ENCODE assay signal across 27 cellular contexts in genomic region chr7:105478606-105479005, GRCh38. TPM values are rescaled to one million over a fixed set of nuclear protein-coding genes. Genes with fewer than 3 reads are reported as not detected.
DNase-seq lines count a peak whose midpoint lies in the region; ATAC-seq, FAIRE-seq and TF ChIP-seq lines count a peak whose summit lies in the region.
"Had no signal": no experiment of that assay in that cellular context is flagged by ENCODE, and none has a peak within 500 bp of the region (broad histone marks: within the 10 kb centered on the region; RNA-seq: fewer than 3 reads in every experiment).

No MANE protein-coding gene starts in this region.

- TF ChIP-seq EP300 in HepG2 (IDR thresholded peaks at IDR 0.05; ENCODE audit: low read depth in 2 of 2, low read length in 2 of 2) (no peak), HepG2 (CRISPR knock-in tag; IDR thresholded peaks at IDR 0.05; ENCODE audit: borderline replicate concordance) (no peak), K562 (IDR thresholded peaks at IDR 0.05; ENCODE audit: low read length) (no peak)

- ATAC-seq in HepG2 (no peak), right lobe of liver (no peak), K562 (no peak), HG02840 (IDR thresholded peaks at IDR 0.05; ENCODE audit: low FRiP score, unreplicated experiment) (no peak)
- ATAC-seq: A549, GM12878 had no signal

- H3K14ac ChIP-seq in mesenchymal stem cell (ENCODE audit: low read length in 2 of 2) = no peak overlapping the region

- H3K4me1 ChIP-seq in HepG2 (ENCODE audit: insufficient read depth, low read length) (no peaks in the 10 kb centered on the region), right lobe of liver (no peaks in the 10 kb centered on the region), K562 (replicated peaks in 1 of 2; ENCODE audit: control insufficient read depth in 2 of 2, insufficient read depth in 2 of 2, low read length in 2 of 2) (no peaks in the 10 kb centered on the region), endothelial cell of umbilical vein (ENCODE audit: control insufficient read depth, extremely low read depth, insufficient read depth, low read length) (peaks cover 15% of the 10 kb centered on the region), mesenchymal stem cell (ENCODE audit: control insufficient read depth, insufficient read depth, low read depth, low read length) (peaks cover 3% of the 10 kb centered on the region)
- H3K4me1 ChIP-seq: A549, BE2C, BLaER1 had no signal

- no peak overlapping the region for H3K4me2 ChIP-seq in HepG2 (ENCODE audit: low read depth, low read length)
- no peak overlapping the region for H3K4me2 ChIP-seq in K562 (ENCODE audit: insufficient read depth, low read length)
- peak overlapping the region; percentile 74 for H3K4me2 ChIP-seq in endothelial cell of umbilical vein (ENCODE audit: insufficient read depth, low read length)
- no peak overlapping the region for H3K4me2 ChIP-seq in mesenchymal stem cell (ENCODE audit: low read length, poor library complexity, severe bottlenecking)
- H3K4me2 ChIP-seq: A549, BLaER1 had no signal

- 90% methylated on average over 5 of the region's 5 CpGs for WGBS in HepG2 (ENCODE audit: low lambda C conversion rate)
- 67% methylated on average over 5 of the region's 5 CpGs for WGBS in right lobe of liver (ENCODE audit: insufficient coverage, low coverage, low lambda C conversion rate, missing lambda C conversion rate)
- 95% methylated on average over 5 of the region's 5 CpGs for WGBS in K562 (ENCODE audit: insufficient coverage, low coverage, missing lambda C conversion rate)
- WGBS in mesenchymal stem cell = 100% methylated on average over 1 of the region's 5 CpGs

- no peak overlapping the region for H3K9ac ChIP-seq in HepG2 (ENCODE audit: insufficient read depth, low read depth, low read length)
- no peak overlapping the region for H3K9ac ChIP-seq in K562 (ENCODE audit: insufficient read depth in 1 of 2, low read depth in 2 of 2, low read length in 2 of 2)
- H3K9ac ChIP-seq in endothelial cell of umbilical vein (replicated peaks; ENCODE audit: extremely low read depth, insufficient read depth, low read length) = peak overlapping the region; percentile 6
- no peak overlapping the region for H3K9ac ChIP-seq in mesenchymal stem cell (ENCODE audit: low read length)
- H3K9ac ChIP-seq: BLaER1 had no signal

- no peaks in the 10 kb centered on the region for H3K9me3 ChIP-seq in HepG2 (ENCODE audit: low read length)
- H3K9me3 ChIP-seq in right lobe of liver = no peaks in the 10 kb centered on the region
- H3K9me3 ChIP-seq in K562 (replicated peaks; ENCODE audit: control insufficient read depth, insufficient read depth, low read depth, low read length) = no peaks in the 10 kb centered on the region
- no peaks in the 10 kb centered on the region for H3K9me3 ChIP-seq in endothelial cell of umbilical vein (replicated peaks; ENCODE audit: control insufficient read depth, insufficient read depth, low read length)
- no peaks in the 10 kb centered on the region for H3K9me3 ChIP-seq in mesenchymal stem cell (ENCODE audit: control insufficient read depth, low read length)
- H3K9me3 ChIP-seq: A549, BE2C, BLaER1 had no signal

- H4K8ac ChIP-seq in mesenchymal stem cell (ENCODE audit: low read length) = no peak overlapping the region

- H3K4me3 ChIP-seq in HepG2 (replicated peaks in 1 of 3; ENCODE audit: insufficient read depth in 1 of 3, low read depth in 2 of 3, low read length in 3 of 3) (no peak overlapping the region), right lobe of liver (no peak overlapping the region), K562 (no peak overlapping the region), endothelial cell of umbilical vein (replicated peaks in 1 of 3; ENCODE audit: insufficient read depth in 1 of 3, low read depth in 1 of 3, low read length in 3 of 3) (peak overlapping the region in 1 of 3 experiments; percentile 27), mesenchymal stem cell (ENCODE audit: insufficient read depth in 1 of 2, low read depth in 1 of 2, low read length in 2 of 2) (no peak overlapping the region)
- H3K4me3 ChIP-seq: A549, BLaER1, GM12878 had no signal

- H2BK5ac ChIP-seq in mesenchymal stem cell (ENCODE audit: low read depth, low read length, poor library complexity, severe bottlenecking) = no peak overlapping the region

- H3K27ac ChIP-seq in HepG2 (ENCODE audit: extremely low read length, insufficient read depth, low read length) (no peak overlapping the region), right lobe of liver (no peak overlapping the region), K562 (ENCODE audit: extremely low read depth, low read depth, low read length) (no peak overlapping the region), endothelial cell of umbilical vein (ENCODE audit: insufficient read depth, low read depth, low read length) (peak overlapping the region; percentile 33), mesenchymal stem cell (ENCODE audit: low read length, poor library complexity, severe bottlenecking) (no peak overlapping the region)
- H3K27ac ChIP-seq: 22Rv1, A549, BLaER1 had no signal

- TF ChIP-seq POLR2A in HepG2 (IDR thresholded peaks at IDR 0.05; ENCODE audit: insufficient read depth in 1 of 2, low read depth in 2 of 2, low read length in 2 of 2) (no peak), right lobe of liver (IDR thresholded peaks at IDR 0.05) (no peak), K562 (conservative IDR thresholded peaks at IDR 0.05) (no peak), endothelial cell of umbilical vein (IDR thresholded peaks at IDR 0.05; ENCODE audit: low read depth, low read length) (no peak)

- TF ChIP-seq CTCF in HepG2 (CRISPR knock-in tag; IDR thresholded peaks at IDR 0.05) (no peak), right lobe of liver (IDR thresholded peaks at IDR 0.05) (no peak), K562 (IDR thresholded peaks at IDR 0.05 in 2 of 3, conservative IDR thresholded peaks at IDR 0.05 in 1 of 3; ENCODE audit: insufficient read depth in 2 of 3, low read depth in 1 of 3, low read length in 3 of 3) (no peak), endothelial cell of umbilical vein (IDR thresholded peaks at IDR 0.05; ENCODE audit: extremely low read depth in 1 of 2, insufficient read depth in 1 of 2, low read depth in 1 of 2, low read length in 2 of 2) (no peak)

- H3K79me2 ChIP-seq in HepG2 (ENCODE audit: insufficient read depth, low read length) = no peaks in the 10 kb centered on the region
- no peaks in the 10 kb centered on the region for H3K79me2 ChIP-seq in K562 (ENCODE audit: control insufficient read depth, insufficient read depth, low read length)
- H3K79me2 ChIP-seq in endothelial cell of umbilical vein (ENCODE audit: control insufficient read depth, insufficient read depth, low read length) = no peaks in the 10 kb centered on the region

- no peak overlapping the region for H3K4ac ChIP-seq in mesenchymal stem cell (ENCODE audit: low read depth in 1 of 2, low read length in 2 of 2)

- no peak overlapping the region for H2BK15ac ChIP-seq in mesenchymal stem cell (ENCODE audit: low read depth, poor library complexity, severe bottlenecking)

- H2AFZ ChIP-seq in HepG2 (ENCODE audit: low read length) (no peak overlapping the region), K562 (ENCODE audit: low read depth, low read length) (no peak overlapping the region), endothelial cell of umbilical vein (ENCODE audit: low read depth, low read length) (no peak overlapping the region), mesenchymal stem cell (ENCODE audit: low read depth, low read length) (no peak overlapping the region)

- no peak for TF ChIP-seq RAD21 in HepG2 (CRISPR knock-in tag; IDR thresholded peaks at IDR 0.05)
- TF ChIP-seq RAD21 in K562 (CRISPR knock-in tag; conservative IDR thresholded peaks at IDR 0.05 in 1 of 2, IDR thresholded peaks at IDR 0.05 in 1 of 2) = no peak

- CTCF ChIA-PET in HepG2 (lab: Yijun Ruan, JAX; ENCODE audit: low intra/inter-chr PET ratio, low total read pairs) (no interaction called here), K562 (lab: Yijun Ruan, JAX; ENCODE audit: low intra/inter-chr PET ratio) (no interaction called here), endothelial cell of umbilical vein (lab: Charles Lee) (interaction anchor here (0.7 to 1.6 kb wide), 3 partner anchors 9 to 78 kb away, joined by 3 to 4 read pairs (median 4); no protein-coding TSS in a partner anchor)

- in situ Hi-C loops in HepG2 (cut with HindIII; ENCODE audit: extremely low pct_ligation_motif_present, low pct_unique_long_range_greater_than_20kb) = no loop called here
- in situ Hi-C loops in K562 (cut with MboI) = no loop called here

- no peaks in the 10 kb centered on the region for H3K27me3 ChIP-seq in HepG2 (ENCODE audit: control insufficient read depth in 1 of 2, insufficient read depth in 2 of 2, low read length in 2 of 2)
- H3K27me3 ChIP-seq in right lobe of liver = no peaks in the 10 kb centered on the region
- H3K27me3 ChIP-seq in K562 (ENCODE audit: control insufficient read depth in 2 of 2, insufficient read depth in 2 of 2, low read length in 2 of 2) = no peaks in the 10 kb centered on the region
- no peaks in the 10 kb centered on the region for H3K27me3 ChIP-seq in endothelial cell of umbilical vein (ENCODE audit: control insufficient read depth in 2 of 2, insufficient read depth in 2 of 2, low read length in 2 of 2)
- H3K27me3 ChIP-seq in mesenchymal stem cell (ENCODE audit: control insufficient read depth in 1 of 2, insufficient read depth in 1 of 2, low read length in 2 of 2) = no peaks in the 10 kb centered on the region
- H3K27me3 ChIP-seq: BE2C, BLaER1 had no signal

- DNase-seq in HepG2 (ENCODE audit: low spot score) = no peak
- DNase-seq in right lobe of liver = no peak
- no peak for DNase-seq in K562 (ENCODE audit: extremely low read depth in 1 of 4, low spot score in 3 of 4)
- peak; percentile 89 for DNase-seq in endothelial cell of umbilical vein (ENCODE audit: low read depth, low spot score)
- DNase-seq in NCI-H2227 treated with DMSO at 0.1 percent for 48 hours (lab: John Stamatoyannopoulos, UW) = no peak
- no peak for DNase-seq in mesenchymal stem cell
- DNase-seq: ACHN; BE2C; C1 segment of cervical spinal cord; CD4-positive, alpha-beta memory T cell; CD4-positive, CD25-positive, alpha-beta regulatory T cell; CD8-positive, alpha-beta memory T cell; COR-L47; DMS 273 treated with DMSO at 0.1 percent for 48 hours; DMS153; DMS53; DMS79; DND-41; EL; GDM1 had no signal

- no peak overlapping the region for H3K23ac ChIP-seq in mesenchymal stem cell (ENCODE audit: low read length in 2 of 2)

- dilution Hi-C loops in endothelial cell of umbilical vein (cut with MboI; ENCODE audit: extremely low pct_ligation_motif_present, low sequenced_read_pairs) = no loop called here

- BruUV-seq in HepG2 (replicated peaks; lab: Mats Ljungman, UMichigan) (TSS peak; percentile 35), K562 (replicated peaks; lab: Mats Ljungman, UMichigan) (TSS peak; percentile 27), endothelial cell of umbilical vein (replicated peaks; lab: Mats Ljungman, UMichigan) (no TSS peak)

- no peak overlapping the region for H3K18ac ChIP-seq in mesenchymal stem cell (ENCODE audit: low read depth in 1 of 2, low read length in 2 of 2)

- H2AK5ac ChIP-seq in mesenchymal stem cell (ENCODE audit: low read length, severe bottlenecking) = no peak overlapping the region

- FAIRE-seq in HepG2 (lab: Jason Lieb, UNC) (no peak), K562 (lab: Jason Lieb, UNC) (no peak), endothelial cell of umbilical vein (lab: Jason Lieb, UNC) (no peak)
- FAIRE-seq: A549, GM12878, GM12892, GM18507 had no signal

- H4K20me1 ChIP-seq in HepG2 (ENCODE audit: insufficient read depth, low read length) (no peaks in the 10 kb centered on the region), K562 (replicated peaks; ENCODE audit: control insufficient read depth, insufficient read depth, low read length) (no peaks in the 10 kb centered on the region), endothelial cell of umbilical vein (replicated peaks; ENCODE audit: control insufficient read depth, extremely low read depth, insufficient read depth, low read length) (no peaks in the 10 kb centered on the region)
- H4K20me1 ChIP-seq: BLaER1 had no signal

- intact Hi-C loops in HepG2 (cut with micrococcal nuclease; ENCODE audit: unreplicated experiment) (no loop called here), right lobe of liver (cut with DNase I) (no loop called here), K562 (cut with micrococcal nuclease) (no loop called here), endothelial cell of umbilical vein (cut with micrococcal nuclease) (loop anchor here (1.0 kb wide), 1 partner anchor 9 kb away; no protein-coding TSS in a partner anchor)

- H2BK12ac ChIP-seq in mesenchymal stem cell (ENCODE audit: low read length in 2 of 2) = no peak overlapping the region

- H4K91ac ChIP-seq in mesenchymal stem cell (ENCODE audit: low read length) = no peak overlapping the region

- POLR2A ChIA-PET in HepG2 (lab: Yijun Ruan, JAX) = no interaction called here
- POLR2A ChIA-PET in K562 (lab: Yijun Ruan, JAX) = interaction anchor here (0.6 kb wide), 1 partner anchor 28 kb away, joined by 3 read pairs; no protein-coding TSS in a partner anchor
- POLR2A ChIA-PET in endothelial cell of umbilical vein (lab: Charles Lee) = no interaction called here

- no peak overlapping the region for H2BK120ac ChIP-seq in mesenchymal stem cell (ENCODE audit: low read depth, low read length)

- peaks cover 14 to 46% of the 10 kb centered on the region in 2 experiments for H3K36me3 ChIP-seq in HepG2 (replicated peaks in 1 of 2; ENCODE audit: control insufficient read depth in 1 of 2, insufficient read depth in 2 of 2, low read length in 2 of 2)
- H3K36me3 ChIP-seq in right lobe of liver = no peaks in the 10 kb centered on the region
- H3K36me3 ChIP-seq in K562 (ENCODE audit: control insufficient read depth, insufficient read depth, low read length) = peaks cover 75% of the 10 kb centered on the region
- H3K36me3 ChIP-seq in endothelial cell of umbilical vein (ENCODE audit: control insufficient read depth in 2 of 2, extremely low read depth in 1 of 2, insufficient read depth in 2 of 2, low read length in 2 of 2) = peaks cover 0 to 3% of the 10 kb centered on the region in 2 experiments
- H3K36me3 ChIP-seq in mesenchymal stem cell (ENCODE audit: control insufficient read depth in 1 of 2, insufficient read depth in 2 of 2, low read depth in 1 of 2, low read length in 2 of 2) = peaks cover 20 to 32% of the 10 kb centered on the region in 2 experiments

- H3K79me1 ChIP-seq in mesenchymal stem cell (replicated peaks; ENCODE audit: low read length, poor library complexity, severe bottlenecking) = peaks cover 7% of the 10 kb centered on the region

- no peaks in the 10 kb centered on the region for H3K9me1 ChIP-seq in K562 (ENCODE audit: control insufficient read depth, insufficient read depth, low read length)
- no peaks in the 10 kb centered on the region for H3K9me1 ChIP-seq in endothelial cell of umbilical vein (replicated peaks; ENCODE audit: control insufficient read depth, extremely low read depth, insufficient read depth, low read length)

RNA-seq across cellular contexts. Expression of gene PUS7, which starts 43.5 kb away (rescaled TPM):
- total RNA-seq in HepG2 (2016; rRNA removed; fragmentation: Illumina TruSeq; extraction: Trizol) (41.2 and 47.2 TPM in 2 replicates), right lobe of liver (10 to 100 TPM in 1 of 6 experiments, 1 to 10 TPM in 5; 4.2 to 15.7 (median 6.8) TPM), K562 (2014; rRNA removed) (62.0 and 63.4 TPM in 2 replicates), K562 (2014; rRNA removed; fragmentation: Illumina TruSeq; extraction: Trizol) (92.9 and 102 TPM in 2 replicates), K562 (2015; rRNA removed; fragmentation: Illumina TruSeq; extraction: Trizol) (85.5 and 95.6 TPM in 2 replicates), K562 (2021) (64.4 and 64.9 TPM in 2 replicates), endothelial cell of umbilical vein (31.2 and 33.9 TPM in 2 replicates)
- 22.6 and 23.7 TPM in 2 replicates for total RNA-seq in HepG2 (2016; cell fraction: cytosol; rRNA removed; fragmentation: Illumina TruSeq; extraction: Trizol; ENCODE audit: low read depth)
- 42.7 and 45.2 TPM in 2 replicates for total RNA-seq in HepG2 (2016; cell fraction: insoluble cytoplasmic fraction; rRNA removed; fragmentation: Illumina TruSeq; extraction: Trizol)
- 18.0 and 20.3 TPM in 2 replicates for total RNA-seq in HepG2 (2016; cell fraction: membrane; rRNA removed; fragmentation: Illumina TruSeq; extraction: Trizol)
- total RNA-seq in HepG2 (2016; cell fraction: nucleus; rRNA removed; fragmentation: Illumina TruSeq; extraction: Trizol) = 28.4 and 39.1 TPM in 2 replicates
- polyA plus RNA-seq in HepG2 (2011; rRNA removed) (14.4 and 16.6 TPM in 2 replicates), K562 (2011; rRNA removed) (31.2 and 53.8 TPM in 2 replicates), K562 (2014; fragmentation: Illumina TruSeq; extraction: Trizol) (61.0 and 77.6 TPM in 2 replicates), K562 (2014; fragmentation: Nextera tagmentation; extraction: Ambion mirVana) (10 to 100 TPM; 15.1 to 17.1 TPM), K562 (2014; rRNA removed) (60.7 and 63.2 TPM in 2 replicates), endothelial cell of umbilical vein (8.1 and 15.8 TPM in 2 replicates)
- 6.6 and 8.9 TPM in 2 replicates for polyA plus RNA-seq in HepG2 (2011; cell fraction: cytosol; rRNA removed)
- polyA plus RNA-seq in HepG2 (2011; cell fraction: nucleus; rRNA removed) = 10.5 and 23.3 TPM in 2 replicates
- polyA plus RNA-seq in HepG2 (2012) = 16.4 and 16.5 TPM in 2 replicates
- 1.8 and 1.9 TPM in 2 replicates for polyA plus RNA-seq in HepG2 (2016; cell fraction: cytosol; fragmentation: Illumina TruSeq; extraction: Trizol; ENCODE audit: low read depth)
- 34.6 and 37.3 TPM in 2 replicates for polyA plus RNA-seq in HepG2 (2016; cell fraction: insoluble cytoplasmic fraction; fragmentation: Illumina TruSeq; extraction: Trizol; ENCODE audit: low read depth)
- polyA plus RNA-seq in HepG2 (2016; cell fraction: membrane; fragmentation: Illumina TruSeq; extraction: Trizol; ENCODE audit: low read depth) = 5.0 and 5.1 TPM in 2 replicates
- polyA plus RNA-seq in HepG2 (2016; cell fraction: nucleus; fragmentation: Illumina TruSeq; extraction: Trizol; ENCODE audit: insufficient read depth, low read depth) = 42.8 and 48.3 TPM in 2 replicates
- polyA minus RNA-seq in HepG2 (2011; rRNA and poly(A)+ RNA removed; ENCODE audit: low replicate concordance) = 4.0 and 7.8 TPM in 2 replicates
- polyA minus RNA-seq in HepG2 (2011; cell fraction: cytosol; rRNA and poly(A)+ RNA removed) = 9.5 and 11.1 TPM in 2 replicates
- 26.7 and 41.0 TPM in 2 replicates for polyA minus RNA-seq in HepG2 (2011; cell fraction: nucleus; rRNA and poly(A)+ RNA removed)
- total RNA-seq in K562 (2011; cell fraction: chromatin; rRNA removed; ENCODE audit: low replicate concordance) = 50.2 and 144 TPM in 2 replicates
- 23.0 and 30.7 TPM in 2 replicates for total RNA-seq in K562 (2011; cell fraction: nucleolus; rRNA removed)
- total RNA-seq in K562 (2011; cell fraction: nucleoplasm; rRNA removed) = 50.8 and 52.5 TPM in 2 replicates
- 13.9 and 14.8 TPM in 2 replicates for polyA plus RNA-seq in K562 (2011; cell fraction: cytosol; rRNA removed)
- polyA plus RNA-seq in K562 (2011; cell fraction: nucleus; rRNA removed) = 19.9 and 27.3 TPM in 2 replicates
- polyA plus RNA-seq in K562 (2012) = 19.0 and 31.0 TPM in 2 replicates
- 67.5 and 76.6 TPM in 2 replicates for polyA minus RNA-seq in K562 (2011; rRNA and poly(A)+ RNA removed)
- 16.7 and 30.6 TPM in 2 replicates for polyA minus RNA-seq in K562 (2011; cell fraction: cytosol; rRNA and poly(A)+ RNA removed)
- 17.5 and 22.9 TPM in 2 replicates for polyA minus RNA-seq in K562 (2011; cell fraction: nucleus; rRNA and poly(A)+ RNA removed)
- 12.4 and 12.9 TPM in 2 replicates for polyA plus RNA-seq in endothelial cell of umbilical vein (2011; cell fraction: cytosol; rRNA removed)
- polyA plus RNA-seq in endothelial cell of umbilical vein (2011; cell fraction: nucleus; rRNA removed) = 26.0 and 31.2 TPM in 2 replicates
- polyA plus RNA-seq in endothelial cell of umbilical vein (2012) = 15.4 and 21.4 TPM in 2 replicates
- polyA minus RNA-seq in endothelial cell of umbilical vein = 7.5 and 8.8 TPM in 2 replicates
- 17.0 TPM for polyA minus RNA-seq in endothelial cell of umbilical vein (2011; cell fraction: cytosol; rRNA and poly(A)+ RNA removed)
- polyA minus RNA-seq in endothelial cell of umbilical vein (2011; cell fraction: nucleus; rRNA and poly(A)+ RNA removed) = 11.8 and 15.3 TPM in 2 replicates
- 6.1 TPM for polyA plus RNA-seq in mesenchymal stem cell (2013, experiment 1 of 2)
- polyA plus RNA-seq in mesenchymal stem cell (2013, experiment 2 of 2) = 6.0 TPM

RNA-seq across cellular contexts. Expression of gene RINT1, which starts 53.4 kb away (rescaled TPM):
- 19.3 and 31.4 TPM in 2 replicates for total RNA-seq in HepG2 (2016; rRNA removed; fragmentation: Illumina TruSeq; extraction: Trizol)
- total RNA-seq in HepG2 (2016; cell fraction: cytosol; rRNA removed; fragmentation: Illumina TruSeq; extraction: Trizol; ENCODE audit: low read depth) = 8.9 and 10.3 TPM in 2 replicates
- total RNA-seq in HepG2 (2016; cell fraction: insoluble cytoplasmic fraction; rRNA removed; fragmentation: Illumina TruSeq; extraction: Trizol) = 19.6 and 29.5 TPM in 2 replicates
- total RNA-seq in HepG2 (2016; cell fraction: membrane; rRNA removed; fragmentation: Illumina TruSeq; extraction: Trizol) = 7.6 and 9.3 TPM in 2 replicates
- total RNA-seq in HepG2 (2016; cell fraction: nucleus; rRNA removed; fragmentation: Illumina TruSeq; extraction: Trizol) = 17.4 and 19.1 TPM in 2 replicates
- 10.0 and 14.7 TPM in 2 replicates for polyA plus RNA-seq in HepG2 (2011; rRNA removed)
- polyA plus RNA-seq in HepG2 (2011; cell fraction: cytosol; rRNA removed) = 4.2 and 5.0 TPM in 2 replicates
- polyA plus RNA-seq in HepG2 (2011; cell fraction: nucleus; rRNA removed) = 9.9 and 10.9 TPM in 2 replicates
- polyA plus RNA-seq in HepG2 (2012) = 8.1 and 11.7 TPM in 2 replicates
- 1.5 and 1.6 TPM in 2 replicates for polyA plus RNA-seq in HepG2 (2016; cell fraction: cytosol; fragmentation: Illumina TruSeq; extraction: Trizol; ENCODE audit: low read depth)
- 23.0 and 24.7 TPM in 2 replicates for polyA plus RNA-seq in HepG2 (2016; cell fraction: insoluble cytoplasmic fraction; fragmentation: Illumina TruSeq; extraction: Trizol; ENCODE audit: low read depth)
- polyA plus RNA-seq in HepG2 (2016; cell fraction: membrane; fragmentation: Illumina TruSeq; extraction: Trizol; ENCODE audit: low read depth) = 2.3 and 3.0 TPM in 2 replicates
- polyA plus RNA-seq in HepG2 (2016; cell fraction: nucleus; fragmentation: Illumina TruSeq; extraction: Trizol; ENCODE audit: insufficient read depth, low read depth) = 29.6 and 32.0 TPM in 2 replicates
- polyA minus RNA-seq in HepG2 (2011; rRNA and poly(A)+ RNA removed; ENCODE audit: low replicate concordance) = 12.5 and 16.3 TPM in 2 replicates
- 11.4 and 14.4 TPM in 2 replicates for polyA minus RNA-seq in HepG2 (2011; cell fraction: cytosol; rRNA and poly(A)+ RNA removed)
- 20.8 and 22.5 TPM in 2 replicates for polyA minus RNA-seq in HepG2 (2011; cell fraction: nucleus; rRNA and poly(A)+ RNA removed)
- total RNA-seq in right lobe of liver = 10 to 100 TPM in 1 of 6 experiments, 1 to 10 TPM in 5; 7.2 to 10.6 (median 9.1) TPM
- total RNA-seq in K562 (2011; cell fraction: chromatin; rRNA removed; ENCODE audit: low replicate concordance) = 105 and 215 TPM in 2 replicates
- total RNA-seq in K562 (2011; cell fraction: nucleolus; rRNA removed) = 59.2 and 60.8 TPM in 2 replicates
- 72.0 and 74.5 TPM in 2 replicates for total RNA-seq in K562 (2011; cell fraction: nucleoplasm; rRNA removed)
- total RNA-seq in K562 (2014; rRNA removed) = 27.4 and 29.5 TPM in 2 replicates
- 24.8 and 27.8 TPM in 2 replicates for total RNA-seq in K562 (2014; rRNA removed; fragmentation: Illumina TruSeq; extraction: Trizol)
- total RNA-seq in K562 (2015; rRNA removed; fragmentation: Illumina TruSeq; extraction: Trizol) = 22.7 and 22.9 TPM in 2 replicates
- total RNA-seq in K562 (2021) = 51.0 and 52.1 TPM in 2 replicates
- 56.1 and 74.3 TPM in 2 replicates for polyA plus RNA-seq in K562 (2011; rRNA removed)
- 14.2 and 19.3 TPM in 2 replicates for polyA plus RNA-seq in K562 (2011; cell fraction: cytosol; rRNA removed)
- polyA plus RNA-seq in K562 (2011; cell fraction: nucleus; rRNA removed) = 67.2 and 79.7 TPM in 2 replicates
- polyA plus RNA-seq in K562 (2012) = 27.7 and 28.9 TPM in 2 replicates
- 39.6 and 45.5 TPM in 2 replicates for polyA plus RNA-seq in K562 (2014; fragmentation: Illumina TruSeq; extraction: Trizol)
- polyA plus RNA-seq in K562 (2014; fragmentation: Nextera tagmentation; extraction: Ambion mirVana) = 10 to 100 TPM; 21.3 to 27.4 TPM
- 42.9 and 44.5 TPM in 2 replicates for polyA plus RNA-seq in K562 (2014; rRNA removed)
- 68.0 and 99.5 TPM in 2 replicates for polyA minus RNA-seq in K562 (2011; rRNA and poly(A)+ RNA removed)
- polyA minus RNA-seq in K562 (2011; cell fraction: cytosol; rRNA and poly(A)+ RNA removed) = 32.6 and 37.4 TPM in 2 replicates
- 28.3 and 41.3 TPM in 2 replicates for polyA minus RNA-seq in K562 (2011; cell fraction: nucleus; rRNA and poly(A)+ RNA removed)
- total RNA-seq in endothelial cell of umbilical vein = 23.4 and 24.8 TPM in 2 replicates
- polyA plus RNA-seq in endothelial cell of umbilical vein = 8.9 and 10.8 TPM in 2 replicates
- polyA plus RNA-seq in endothelial cell of umbilical vein (2011; cell fraction: cytosol; rRNA removed) = 9.7 and 11.0 TPM in 2 replicates
- 37.1 and 47.6 TPM in 2 replicates for polyA plus RNA-seq in endothelial cell of umbilical vein (2011; cell fraction: nucleus; rRNA removed)
- 15.5 and 25.1 TPM in 2 replicates for polyA plus RNA-seq in endothelial cell of umbilical vein (2012)
- polyA minus RNA-seq in endothelial cell of umbilical vein = 21.7 and 22.0 TPM in 2 replicates
- 13.9 TPM for polyA minus RNA-seq in endothelial cell of umbilical vein (2011; cell fraction: cytosol; rRNA and poly(A)+ RNA removed)
- 28.3 and 28.6 TPM in 2 replicates for polyA minus RNA-seq in endothelial cell of umbilical vein (2011; cell fraction: nucleus; rRNA and poly(A)+ RNA removed)
- 12.5 TPM for polyA plus RNA-seq in mesenchymal stem cell (2013, experiment 1 of 2)
- polyA plus RNA-seq in mesenchymal stem cell (2013, experiment 2 of 2) = 12.4 TPM
